33 cellular contexts compared by ENCODE assay signal in the genomic region with DNA sequence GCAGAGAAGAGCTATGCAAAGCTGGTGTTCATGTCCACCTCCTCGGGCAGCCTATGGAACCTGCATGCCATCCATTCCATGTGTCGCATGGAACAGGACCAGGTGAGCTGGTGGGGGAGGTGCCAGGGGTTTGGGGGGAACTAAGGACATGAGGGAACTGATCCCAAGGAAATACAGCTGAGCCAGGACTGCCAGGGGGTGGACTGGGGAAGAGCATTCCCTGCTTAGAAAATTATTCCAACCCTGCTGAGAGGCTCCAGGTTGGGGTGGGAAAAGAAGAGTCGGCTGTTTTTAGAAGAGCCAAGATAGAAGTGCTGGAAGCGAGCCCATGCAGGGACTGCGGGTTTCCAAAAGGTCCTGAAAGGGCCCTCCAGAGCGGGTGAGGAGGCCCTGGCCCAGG. TPM values are rescaled to one million over a fixed set of nuclear protein-coding genes. Genes with fewer than 3 reads are reported as not detected.
"Had no signal": no experiment of that assay in that cellular context is flagged by ENCODE, and none has a peak within 500 bp of the region (broad histone marks: within the 10 kb centered on the region; RNA-seq: fewer than 3 reads in every experiment).

No MANE protein-coding gene starts in this region.

- H3K4me3 ChIP-seq: colonic mucosa, dorsolateral prefrontal cortex, gastrocnemius medialis, lower lobe of right lung, mucosa of descending colon, ovary, sigmoid colon, upper lobe of left lung, vagina had no signal

- ATAC-seq: gastrocnemius medialis; lower lobe of right lung; mucosa of descending colon; stimulated activated memory B cell treated with anti-CD40 and anti-IgM and Interleukin-4, amounts not matched to agents 10 μg/mL and 1 μg/mL and 100 μg/mL, for 72 hours; stimulated activated naive CD8-positive, alpha-beta T cell treated with anti-CD3 and anti-CD28 coated beads, Interleukin-15, amount 100 ng/mL, for 72 hours had no signal

- H3K9me3 ChIP-seq: colonic mucosa, gastrocnemius medialis, lower lobe of right lung, mucosa of descending colon, neutrophil, ovary, sigmoid colon, upper lobe of left lung, vagina had no signal

- H3K4me3 Mint-ChIP-seq: activated naive CD4-positive, alpha-beta T cell treated with anti-CD3 and anti-CD28 coated beads, Interleukin-2, amount 50 U/mL, for 24 hours; activated T-cell treated with anti-CD3 and anti-CD28 coated beads, Interleukin-2, amount 50 U/mL, for 24 hours; stimulated activated memory B cell treated with anti-CD40 and anti-IgM and Interleukin-4, amounts not matched to agents 10 μg/mL and 1 μg/mL and 100 μg/mL, for 72 hours; stimulated activated naive CD8-positive, alpha-beta T cell treated with anti-CD3 and anti-CD28 coated beads, Interleukin-15, amount 100 ng/mL, for 72 hours had no signal

- H3K27ac Mint-ChIP-seq: activated naive CD4-positive, alpha-beta T cell treated with anti-CD3 and anti-CD28 coated beads, Interleukin-2, amount 50 U/mL, for 24 hours; activated T-cell treated with anti-CD3 and anti-CD28 coated beads, Interleukin-2, amount 50 U/mL, for 24 hours; activated T-helper 2 cell treated with anti-CD3 and anti-CD28 coated beads, Interferon-gamma antibody, Interleukin-2, Interleukin-4, amounts not matched to agents 10 μg/mL and 5 μg/mL and 100 μg/mL, durations not matched to agents 14 hours and 24 hours and 36 hours; nephron; progenitor cell of endocrine pancreas; stimulated activated memory B cell treated with anti-CD40 and anti-IgM and Interleukin-4, amounts not matched to agents 10 μg/mL and 1 μg/mL and 100 μg/mL, for 72 hours; stimulated activated naive CD8-positive, alpha-beta T cell treated with anti-CD3 and anti-CD28 coated beads, Interleukin-15, amount 100 ng/mL, for 72 hours had no signal

- H3K27me3 ChIP-seq: colonic mucosa, dorsolateral prefrontal cortex, gastrocnemius medialis, neutrophil, ovary, sigmoid colon, upper lobe of left lung, vagina had no signal

- DNase-seq: activated CD4-positive, alpha-beta T cell treated with anti-CD3 and anti-CD28 coated beads for 48 hours; activated CD4-positive, alpha-beta T cell treated with anti-CD3 and anti-CD28 coated beads, Interleukin-2, amount 50 U/mL, for 48 hours; activated CD8-positive, alpha-beta memory T cell treated with anti-CD3 and anti-CD28 coated beads for 24 hours; activated T-cell treated with anti-CD3 and anti-CD28 coated beads, Interleukin-2, amount 50 U/mL, for 24 hours; cerebellar nuclear complex; colonic mucosa; effector memory CD4-positive, alpha-beta T cell; erythroblast; gastrocnemius medialis; glutamatergic neuron; hippocampal formation; kidney; lower lobe of right lung; mucosa of descending colon; sigmoid colon; small intestine; stimulated activated CD4-positive, alpha-beta T cell treated with anti-CD3 and anti-CD28 coated beads, Interleukin-1b, Interleukin-23, amount 100 ng/mL, for 48 hours; stimulated activated CD4-positive, alpha-beta T cell treated with anti-CD3 and anti-CD28 coated beads, Interleukin-4, amount 100 ng/mL, for 4 hours; stimulated activated CD8-positive, alpha-beta memory T cell treated with anti-CD3 and anti-CD28 coated beads, Interleukin-4, amount 100 ng/mL, for 48 hours; stimulated activated naive CD8-positive, alpha-beta T cell treated with anti-CD3 and anti-CD28 coated beads, Interleukin-15, amount 100 ng/mL, for 72 hours; T-helper 1 cell; upper lobe of left lung had no signal

- H3K27me3 Mint-ChIP-seq: activated naive CD4-positive, alpha-beta T cell treated with anti-CD3 and anti-CD28 coated beads, Interleukin-2, amount 50 U/mL, for 24 hours; activated T-cell treated with anti-CD3 and anti-CD28 coated beads, Interleukin-2, amount 50 U/mL, for 24 hours; stimulated activated memory B cell treated with anti-CD40 and anti-IgM and Interleukin-4, amounts not matched to agents 10 μg/mL and 1 μg/mL and 100 μg/mL, for 72 hours; stimulated activated naive CD8-positive, alpha-beta T cell treated with anti-CD3 and anti-CD28 coated beads, Interleukin-15, amount 100 ng/mL, for 72 hours had no signal

- H3K9me3 Mint-ChIP-seq: activated naive CD4-positive, alpha-beta T cell treated with anti-CD3 and anti-CD28 coated beads, Interleukin-2, amount 50 U/mL, for 24 hours; activated T-cell treated with anti-CD3 and anti-CD28 coated beads, Interleukin-2, amount 50 U/mL, for 24 hours; activated T-helper 2 cell treated with anti-CD3 and anti-CD28 coated beads, Interferon-gamma antibody, Interleukin-2, Interleukin-4, amounts not matched to agents 10 μg/mL and 5 μg/mL and 100 μg/mL, durations not matched to agents 14 hours and 24 hours and 36 hours; nephron; stimulated activated memory B cell treated with anti-CD40 and anti-IgM and Interleukin-4, amounts not matched to agents 10 μg/mL and 1 μg/mL and 100 μg/mL, for 72 hours; stimulated activated naive CD8-positive, alpha-beta T cell treated with anti-CD3 and anti-CD28 coated beads, Interleukin-15, amount 100 ng/mL, for 72 hours had no signal

- H3K36me3 ChIP-seq: colonic mucosa, gastrocnemius medialis, lower lobe of right lung, ovary, sigmoid colon, upper lobe of left lung, vagina had no signal

- H3K27ac ChIP-seq: colonic mucosa, gastrocnemius medialis, lower lobe of right lung, neutrophil, ovary, upper lobe of left lung, vagina had no signal

- H3K36me3 Mint-ChIP-seq: activated naive CD4-positive, alpha-beta T cell treated with anti-CD3 and anti-CD28 coated beads, Interleukin-2, amount 50 U/mL, for 24 hours had no signal

RNA-seq across cellular contexts. Expression of a gene that starts 14.8 kb away (rescaled TPM):
- total RNA-seq: activated T-helper 2 cell treated with anti-CD3 and anti-CD28 coated beads, Interferon-gamma antibody, Interleukin-2, Interleukin-4, amounts not matched to agents 10 μg/mL and 5 μg/mL and 100 μg/mL, durations not matched to agents 14 hours and 24 hours and 36 hours; dorsolateral prefrontal cortex; kidney; lower lobe of right lung; myocyte; renal cortical epithelial cell had no signal
